ENCODE assay signal across 42 cellular contexts in the genomic region with DNA sequence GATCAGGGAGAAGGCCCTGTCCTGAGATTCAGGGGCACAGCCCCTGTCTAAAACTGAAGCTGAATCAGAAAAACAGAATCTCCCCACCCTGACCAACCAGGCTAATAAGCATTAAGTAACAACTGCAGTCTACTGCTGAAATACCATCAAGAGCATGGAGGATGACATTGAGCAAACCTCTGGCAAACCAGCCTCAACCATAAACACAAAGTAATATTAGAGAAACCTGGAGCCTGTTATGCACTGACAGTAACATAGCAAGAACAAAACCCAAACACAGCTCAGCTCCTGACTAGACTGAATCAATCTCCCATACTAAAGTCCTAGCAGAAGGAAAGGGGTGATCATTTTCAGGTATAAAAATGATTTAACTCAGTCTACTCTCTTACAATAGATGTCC. TPM values are rescaled to one million over a fixed set of nuclear protein-coding genes. Genes with fewer than 3 reads are reported as not detected.
"Had no signal": no experiment of that assay in that cellular context is flagged by ENCODE, and none has a peak within 500 bp of the region (broad histone marks: within the 10 kb centered on the region; RNA-seq: fewer than 3 reads in every experiment).

No MANE protein-coding gene starts in this region.

- H3K4me1 ChIP-seq: adrenal gland, ascending aorta, body of pancreas, breast epithelium had no signal

- H3K27ac ChIP-seq: adrenal gland, ascending aorta, body of pancreas, brain microvascular endothelial cell, breast epithelium, cardiac muscle cell had no signal

- H3K27me3 ChIP-seq: adrenal gland, ascending aorta, body of pancreas, brain microvascular endothelial cell, breast epithelium, cardiac muscle cell had no signal

- DNase-seq: activated effector memory CD4-positive, alpha-beta T cell treated with anti-CD3 and anti-CD28 coated beads, Interleukin-2, amount 50 U/mL, for 16 hours; activated effector memory CD4-positive, alpha-beta T cell treated with Interleukin-2 at 50 U/mL for 16 hours; activated gamma-delta T cell; activated gamma-delta T cell treated with Interleukin-2 at 50 U/mL for 16 hours; activated naive CD4-positive, alpha-beta T cell; activated naive CD4-positive, alpha-beta T cell treated with anti-CD3 and anti-CD28 coated beads for 36 hours; activated naive CD4-positive, alpha-beta T cell treated with anti-CD3 and anti-CD28 coated beads, Interleukin-2, amount 10 ng/mL, durations not matched to agents 7 days and 5 days; activated naive CD4-positive, alpha-beta T cell treated with anti-CD3 and anti-CD28 coated beads, Interleukin-2, amount 50 U/mL, for 16 hours; activated naive CD4-positive, alpha-beta T cell treated with Interleukin-2 at 50 U/mL for 16 hours; activated naive CD8-positive, alpha-beta T cell treated with anti-CD3 and anti-CD28 coated beads for 36 hours; activated naive CD8-positive, alpha-beta T cell treated with anti-CD3 and anti-CD28 coated beads, Interleukin-2, amount 10 ng/mL, durations not matched to agents 7 days and 5 days; activated naive CD8-positive, alpha-beta T cell treated with anti-CD3 and anti-CD28 coated beads, Interleukin-2, amount 50 U/mL, for 24 hours; activated T-cell treated with anti-CD3 and anti-CD28 coated beads for 4 hours; activated T-cell treated with anti-CD3 and anti-CD28 coated beads, Interleukin-2, amount 50 U/mL, for 1 hour; activated T-cell treated with anti-CD3 and anti-CD28 coated beads, Interleukin-2, amount 50 U/mL, for 24 hours; activated T-cell treated with anti-CD3 and anti-CD28 coated beads, Interleukin-2, amount 50 U/mL, for 4 hours; activated T-cell treated with anti-CD3 and anti-CD28 coated beads, Interleukin-2, amount 50 U/mL, for 48 hours; activated T-cell treated with anti-CD3 and anti-CD28 coated beads, Interleukin-2, amount 50 U/mL, for 72 hours; adrenal gland; amniotic stem cell; amygdala; anterior cingulate cortex; aorta; body of pancreas; brain microvascular endothelial cell; caudate nucleus; central memory CD4-positive, alpha-beta T cell; cerebellar nuclear complex had no signal

- H3K9me3 ChIP-seq: adrenal gland, ascending aorta, body of pancreas, breast epithelium had no signal

- H3K4me3 Mint-ChIP-seq: activated naive CD4-positive, alpha-beta T cell treated with anti-CD3 and anti-CD28 coated beads for 36 hours; activated naive CD4-positive, alpha-beta T cell treated with anti-CD3 and anti-CD28 coated beads, Interleukin-2, amount 10 ng/mL, durations not matched to agents 7 days and 5 days; activated naive CD4-positive, alpha-beta T cell treated with anti-CD3 and anti-CD28 coated beads, Interleukin-2, amount 50 U/mL, for 24 hours; activated naive CD8-positive, alpha-beta T cell; activated naive CD8-positive, alpha-beta T cell treated with anti-CD3 and anti-CD28 coated beads for 36 hours; activated naive CD8-positive, alpha-beta T cell treated with anti-CD3 and anti-CD28 coated beads, Interleukin-2, amount 10 ng/mL, durations not matched to agents 7 days and 5 days; activated naive CD8-positive, alpha-beta T cell treated with anti-CD3 and anti-CD28 coated beads, Interleukin-2, amount 50 U/mL, for 24 hours; activated T-cell treated with anti-CD3 and anti-CD28 coated beads, Interleukin-2, amount 50 U/mL, for 24 hours; activated T-cell treated with anti-CD3 and anti-CD28 coated beads, Interleukin-2, amount 50 U/mL, for 4 hours; activated T-cell treated with anti-CD3 and anti-CD28 coated beads, Interleukin-2, amount 50 U/mL, for 72 hours; activated T-helper 1 cell treated with anti-CD3 and anti-CD28 coated beads, Interleukin-12 subunit alpha, Interleukin-12 subunit beta, Interleukin-2, Interleukin-4 antibody, amounts not matched to agents 30 ng/mL and 10 ng/mL and 1 ng/mL, durations not matched to agents 14 hours and 24 hours and 36 hours; activated T-helper 17 cell treated with anti-CD3 and anti-CD28 coated beads, Interleukin-2, amount 50 U/mL, for 72 hours; brain; central memory CD8-positive, alpha-beta T cell had no signal

- H3K27me3 Mint-ChIP-seq: activated naive CD4-positive, alpha-beta T cell treated with anti-CD3 and anti-CD28 coated beads, Interleukin-2, amount 10 ng/mL, durations not matched to agents 7 days and 5 days had no signal

- H3K9me3 Mint-ChIP-seq: activated naive CD4-positive, alpha-beta T cell treated with anti-CD3 and anti-CD28 coated beads for 36 hours; activated naive CD4-positive, alpha-beta T cell treated with anti-CD3 and anti-CD28 coated beads, Interleukin-2, amount 10 ng/mL, durations not matched to agents 7 days and 5 days; activated naive CD4-positive, alpha-beta T cell treated with anti-CD3 and anti-CD28 coated beads, Interleukin-2, amount 50 U/mL, for 24 hours; activated naive CD4-positive, alpha-beta T cell treated with anti-CD3 and anti-CD28 coated beads, Interleukin-2, amount 50 U/mL, for 72 hours; activated naive CD8-positive, alpha-beta T cell treated with anti-CD3 and anti-CD28 coated beads for 36 hours; activated naive CD8-positive, alpha-beta T cell treated with anti-CD3 and anti-CD28 coated beads, Interleukin-2, amount 10 ng/mL, durations not matched to agents 7 days and 5 days; activated naive CD8-positive, alpha-beta T cell treated with anti-CD3 and anti-CD28 coated beads, Interleukin-2, amount 50 U/mL, for 24 hours; activated T-cell treated with anti-CD3 and anti-CD28 coated beads, Interleukin-2, amount 50 U/mL, for 24 hours; activated T-cell treated with anti-CD3 and anti-CD28 coated beads, Interleukin-2, amount 50 U/mL, for 4 hours; activated T-cell treated with anti-CD3 and anti-CD28 coated beads, Interleukin-2, amount 50 U/mL, for 72 hours; activated T-helper 1 cell treated with anti-CD3 and anti-CD28 coated beads, Interleukin-12 subunit alpha, Interleukin-12 subunit beta, Interleukin-2, Interleukin-4 antibody, amounts not matched to agents 30 ng/mL and 10 ng/mL and 1 ng/mL, durations not matched to agents 14 hours and 24 hours and 36 hours; activated T-helper 17 cell treated with anti-CD3 and anti-CD28 coated beads, Interleukin-2, amount 50 U/mL, for 72 hours; activated T-helper 2 cell treated with anti-CD3 and anti-CD28 coated beads, Interferon-gamma antibody, Interleukin-2, Interleukin-4, amounts not matched to agents 10 μg/mL and 5 μg/mL and 100 μg/mL, durations not matched to agents 14 hours and 24 hours and 36 hours; central memory CD8-positive, alpha-beta T cell had no signal

- H3K27ac Mint-ChIP-seq: activated naive CD4-positive, alpha-beta T cell treated with anti-CD3 and anti-CD28 coated beads for 36 hours; activated naive CD4-positive, alpha-beta T cell treated with anti-CD3 and anti-CD28 coated beads, Interleukin-2, amount 10 ng/mL, durations not matched to agents 7 days and 5 days; activated naive CD4-positive, alpha-beta T cell treated with anti-CD3 and anti-CD28 coated beads, Interleukin-2, amount 50 U/mL, for 24 hours; activated naive CD4-positive, alpha-beta T cell treated with anti-CD3 and anti-CD28 coated beads, Interleukin-2, amount 50 U/mL, for 72 hours; activated naive CD8-positive, alpha-beta T cell; activated naive CD8-positive, alpha-beta T cell treated with anti-CD3 and anti-CD28 coated beads for 36 hours; activated naive CD8-positive, alpha-beta T cell treated with anti-CD3 and anti-CD28 coated beads, Interleukin-2, amount 10 ng/mL, durations not matched to agents 7 days and 5 days; activated naive CD8-positive, alpha-beta T cell treated with anti-CD3 and anti-CD28 coated beads, Interleukin-2, amount 50 U/mL, for 24 hours; activated T-cell treated with anti-CD3 and anti-CD28 coated beads, Interleukin-2, amount 50 U/mL, for 24 hours; activated T-cell treated with anti-CD3 and anti-CD28 coated beads, Interleukin-2, amount 50 U/mL, for 72 hours; activated T-helper 1 cell treated with anti-CD3 and anti-CD28 coated beads, Interleukin-12 subunit alpha, Interleukin-12 subunit beta, Interleukin-2, Interleukin-4 antibody, amounts not matched to agents 30 ng/mL and 10 ng/mL and 1 ng/mL, durations not matched to agents 14 hours and 24 hours and 36 hours; activated T-helper 17 cell treated with anti-CD3 and anti-CD28 coated beads, Interleukin-2, amount 50 U/mL, for 72 hours; activated T-helper 2 cell treated with anti-CD3 and anti-CD28 coated beads, Interferon-gamma antibody, Interleukin-2, Interleukin-4, amounts not matched to agents 10 μg/mL and 5 μg/mL and 100 μg/mL, durations not matched to agents 14 hours and 24 hours and 36 hours; brain had no signal

- H3K4me1 Mint-ChIP-seq: activated naive CD4-positive, alpha-beta T cell treated with anti-CD3 and anti-CD28 coated beads, Interleukin-2, amount 10 ng/mL, durations not matched to agents 7 days and 5 days; activated naive CD4-positive, alpha-beta T cell treated with anti-CD3 and anti-CD28 coated beads, Interleukin-2, amount 50 U/mL, for 24 hours; activated naive CD8-positive, alpha-beta T cell treated with anti-CD3 and anti-CD28 coated beads for 36 hours; activated naive CD8-positive, alpha-beta T cell treated with anti-CD3 and anti-CD28 coated beads, Interleukin-2, amount 10 ng/mL, durations not matched to agents 7 days and 5 days; activated naive CD8-positive, alpha-beta T cell treated with anti-CD3 and anti-CD28 coated beads, Interleukin-2, amount 50 U/mL, for 24 hours; activated T-helper 17 cell treated with anti-CD3 and anti-CD28 coated beads, Interleukin-2, amount 50 U/mL, for 72 hours; brain; central memory CD8-positive, alpha-beta T cell had no signal

- H3K36me3 ChIP-seq: adrenal gland, ascending aorta, brain microvascular endothelial cell, breast epithelium, cardiac muscle cell had no signal

- H3K4me3 ChIP-seq: adrenal gland, ascending aorta, body of pancreas, breast epithelium, cardiac muscle cell had no signal

- H3K36me3 Mint-ChIP-seq: activated naive CD4-positive, alpha-beta T cell treated with anti-CD3 and anti-CD28 coated beads, Interleukin-2, amount 10 ng/mL, durations not matched to agents 7 days and 5 days; activated naive CD4-positive, alpha-beta T cell treated with anti-CD3 and anti-CD28 coated beads, Interleukin-2, amount 50 U/mL, for 24 hours; activated naive CD4-positive, alpha-beta T cell treated with anti-CD3 and anti-CD28 coated beads, Interleukin-2, amount 50 U/mL, for 72 hours; activated naive CD8-positive, alpha-beta T cell; activated naive CD8-positive, alpha-beta T cell treated with anti-CD3 and anti-CD28 coated beads for 36 hours; activated naive CD8-positive, alpha-beta T cell treated with anti-CD3 and anti-CD28 coated beads, Interleukin-2, amount 10 ng/mL, durations not matched to agents 7 days and 5 days; brain had no signal

- ATAC-seq: activated naive CD4-positive, alpha-beta T cell treated with anti-CD3 and anti-CD28 coated beads, Interleukin-2, amount 50 U/mL, for 72 hours; activated naive CD8-positive, alpha-beta T cell treated with anti-CD3 and anti-CD28 coated beads, Interleukin-2, amount 50 U/mL, for 24 hours; activated T-cell treated with anti-CD3 and anti-CD28 coated beads, Interleukin-2, amount 50 U/mL, for 4 hours; activated T-cell treated with anti-CD3 and anti-CD28 coated beads, Interleukin-2, amount 50 U/mL, for 72 hours; activated T-helper 17 cell treated with anti-CD3 and anti-CD28 coated beads, Interleukin-2, amount 50 U/mL, for 72 hours; body of pancreas had no signal

RNA-seq across cellular contexts. Expression of a gene that starts 24.8 kb away (rescaled TPM):
- total RNA-seq: activated naive CD4-positive, alpha-beta T cell treated with anti-CD3 and anti-CD28 coated beads for 36 hours; activated naive CD4-positive, alpha-beta T cell treated with anti-CD3 and anti-CD28 coated beads, Interleukin-2, amount 50 U/mL, for 72 hours; activated naive CD8-positive, alpha-beta T cell treated with anti-CD3 and anti-CD28 coated beads for 36 hours; activated naive CD8-positive, alpha-beta T cell treated with anti-CD3 and anti-CD28 coated beads, Interleukin-2, amount 10 ng/mL, durations not matched to agents 7 days and 5 days; activated T-cell treated with anti-CD3 and anti-CD28 coated beads, Interleukin-2, amount 50 U/mL, for 4 hours; activated T-cell treated with anti-CD3 and anti-CD28 coated beads, Interleukin-2, amount 50 U/mL, for 72 hours; activated T-helper 1 cell treated with anti-CD3 and anti-CD28 coated beads, Interleukin-12 subunit alpha, Interleukin-12 subunit beta, Interleukin-2, Interleukin-4 antibody, amounts not matched to agents 30 ng/mL and 10 ng/mL and 1 ng/mL, durations not matched to agents 14 hours and 24 hours and 36 hours; activated T-helper 17 cell treated with anti-CD3 and anti-CD28 coated beads, Interleukin-2, amount 50 U/mL, for 72 hours; activated T-helper 2 cell treated with anti-CD3 and anti-CD28 coated beads, Interferon-gamma antibody, Interleukin-2, Interleukin-4, amounts not matched to agents 10 μg/mL and 5 μg/mL and 100 μg/mL, durations not matched to agents 14 hours and 24 hours and 36 hours; astrocyte; bronchial epithelial cell; cerebellum had no signal

RNA-seq across cellular contexts. Expression of a gene that starts 43.6 kb away (rescaled TPM):
- total RNA-seq: activated naive CD4-positive, alpha-beta T cell treated with anti-CD3 and anti-CD28 coated beads for 36 hours; activated naive CD4-positive, alpha-beta T cell treated with anti-CD3 and anti-CD28 coated beads, Interleukin-2, amount 50 U/mL, for 72 hours; activated naive CD8-positive, alpha-beta T cell treated with anti-CD3 and anti-CD28 coated beads for 36 hours; activated naive CD8-positive, alpha-beta T cell treated with anti-CD3 and anti-CD28 coated beads, Interleukin-2, amount 10 ng/mL, durations not matched to agents 7 days and 5 days; activated T-cell treated with anti-CD3 and anti-CD28 coated beads, Interleukin-2, amount 50 U/mL, for 72 hours; activated T-helper 1 cell treated with anti-CD3 and anti-CD28 coated beads, Interleukin-12 subunit alpha, Interleukin-12 subunit beta, Interleukin-2, Interleukin-4 antibody, amounts not matched to agents 30 ng/mL and 10 ng/mL and 1 ng/mL, durations not matched to agents 14 hours and 24 hours and 36 hours; activated T-helper 17 cell treated with anti-CD3 and anti-CD28 coated beads, Interleukin-2, amount 50 U/mL, for 72 hours; activated T-helper 2 cell treated with anti-CD3 and anti-CD28 coated beads, Interferon-gamma antibody, Interleukin-2, Interleukin-4, amounts not matched to agents 10 μg/mL and 5 μg/mL and 100 μg/mL, durations not matched to agents 14 hours and 24 hours and 36 hours; astrocyte; body of pancreas; bronchial epithelial cell; cardiac muscle cell; cerebellum had no signal
- polyA plus RNA-seq: cardiac muscle cell had no signal
